In genomic region chr11:10808553-10809372, GRCh38 we compare ENCODE assay signal across 1 cellular context.
A peak's percentile ranks its signal among the peaks of the same experiment; 100 is the strongest.
TF ChIP-seq lines count a peak whose summit lies in the region.

Gene EIF4G2 (minus strand): TSS chr11:10808926.

TF ChIP-seq in HepG2, 621 proteins besides CTCF, POLR2A, EP300 and RAD21 (continued from another document and continues in another):
- TF ChIP-seq ATF6 (CRISPR knock-in tag; conservative IDR thresholded peaks at IDR 0.05) = peak; percentile 31; the same call in 1 of the 2 replicates
- peak; percentile 60; the same call in 1 of the 2 replicates for TF ChIP-seq NCOA2 (CRISPR knock-in tag; IDR thresholded peaks at IDR 0.05)
- TF ChIP-seq, protein P1, sequence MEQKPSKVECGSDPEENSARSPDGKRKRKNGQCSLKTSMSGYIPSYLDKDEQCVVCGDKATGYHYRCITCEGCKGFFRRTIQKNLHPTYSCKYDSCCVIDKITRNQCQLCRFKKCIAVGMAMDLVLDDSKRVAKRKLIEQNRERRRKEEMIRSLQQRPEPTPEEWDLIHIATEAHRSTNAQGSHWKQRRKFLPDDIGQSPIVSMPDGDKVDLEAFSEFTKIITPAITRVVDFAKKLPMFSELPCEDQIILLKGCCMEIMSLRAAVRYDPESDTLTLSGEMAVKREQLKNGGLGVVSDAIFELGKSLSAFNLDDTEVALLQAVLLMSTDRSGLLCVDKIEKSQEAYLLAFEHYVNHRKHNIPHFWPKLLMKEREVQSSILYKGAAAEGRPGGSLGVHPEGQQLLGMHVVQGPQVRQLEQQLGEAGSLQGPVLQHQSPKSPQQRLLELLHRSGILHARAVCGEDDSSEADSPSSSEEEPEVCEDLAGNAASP (CRISPR knock-in tag; IDR thresholded peaks at IDR 0.05; ENCODE audit: borderline replicate concordance) = peak; percentile 55; the same call in 1 of the 2 replicates
- peak; percentile 29; the same call in 1 of the 2 replicates for TF ChIP-seq ZNF292 (CRISPR knock-in tag; IDR thresholded peaks at IDR 0.05; ENCODE audit: borderline replicate concordance, low read depth)
- TF ChIP-seq RARG (CRISPR knock-in tag; IDR thresholded peaks at IDR 0.05; ENCODE audit: low read depth) = 0 out of 2 replicates have a peak, but pooled peaks have one; percentile 39
- peak; percentile 30; the same call in 1 of the 2 replicates for TF ChIP-seq ONECUT2 (CRISPR knock-in tag; IDR thresholded peaks at IDR 0.05)
- TF ChIP-seq MBD4 (IDR thresholded peaks at IDR 0.05; ENCODE audit: borderline replicate concordance, low read length) = no peak
- TF ChIP-seq YY1 (IDR thresholded peaks at IDR 0.05; ENCODE audit: insufficient read depth, insufficient replicate concordance, low read depth, low read length) = peak; percentile 99
- peak; percentile 65 for TF ChIP-seq GATAD2A (CRISPR knock-in tag; IDR thresholded peaks at IDR 0.05)
- TF ChIP-seq HOXA7 (CRISPR knock-in tag; IDR thresholded peaks at IDR 0.05) = no peak
- TF ChIP-seq POLR2AphosphoS2 (IDR thresholded peaks at IDR 0.05; ENCODE audit: low read depth, low read length) = peak; percentile 96
- TF ChIP-seq ZNF468 (CRISPR knock-in tag; IDR thresholded peaks at IDR 0.05) = no peak
- TF ChIP-seq ZNF143 (CRISPR knock-in tag; IDR thresholded peaks at IDR 0.05) = no peak; the same call in 1 of the 2 replicates
- TF ChIP-seq LCORL (IDR thresholded peaks at IDR 0.05) = no peak
- peak; percentile 65; the same call in 1 of the 2 replicates for TF ChIP-seq LCORL (CRISPR knock-in tag; IDR thresholded peaks at IDR 0.05)
- TF ChIP-seq PAXIP1 (CRISPR knock-in tag; conservative IDR thresholded peaks at IDR 0.05) = peak; percentile 39
- TF ChIP-seq, protein P2, sequence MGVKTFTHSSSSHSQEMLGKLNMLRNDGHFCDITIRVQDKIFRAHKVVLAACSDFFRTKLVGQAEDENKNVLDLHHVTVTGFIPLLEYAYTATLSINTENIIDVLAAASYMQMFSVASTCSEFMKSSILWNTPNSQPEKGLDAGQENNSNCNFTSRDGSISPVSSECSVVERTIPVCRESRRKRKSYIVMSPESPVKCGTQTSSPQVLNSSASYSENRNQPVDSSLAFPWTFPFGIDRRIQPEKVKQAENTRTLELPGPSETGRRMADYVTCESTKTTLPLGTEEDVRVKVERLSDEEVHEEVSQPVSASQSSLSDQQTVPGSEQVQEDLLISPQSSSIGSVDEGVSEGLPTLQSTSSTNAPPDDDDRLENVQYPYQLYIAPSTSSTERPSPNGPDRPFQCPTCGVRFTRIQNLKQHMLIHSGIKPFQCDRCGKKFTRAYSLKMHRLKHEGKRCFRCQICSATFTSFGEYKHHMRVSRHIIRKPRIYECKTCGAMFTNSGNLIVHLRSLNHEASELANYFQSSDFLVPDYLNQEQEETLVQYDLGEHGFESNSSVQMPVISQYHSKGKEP (CRISPR knock-in tag; IDR thresholded peaks at IDR 0.05) = peak; percentile 17; the same call in 1 of the 2 replicates
- TF ChIP-seq XBP1 (CRISPR knock-in tag; IDR thresholded peaks at IDR 0.05) = no peak
- peak; percentile 60; the same call in 1 of the 2 replicates for TF ChIP-seq ZSCAN25 (CRISPR knock-in tag; IDR thresholded peaks at IDR 0.05)
- peak; percentile 85; the same call in 1 of the 2 replicates for TF ChIP-seq IKZF5 (CRISPR knock-in tag; IDR thresholded peaks at IDR 0.05)
- no peak for TF ChIP-seq ZNF644 (CRISPR knock-in tag; IDR thresholded peaks at IDR 0.05; ENCODE audit: low read depth)
- TF ChIP-seq MIER3 (CRISPR knock-in tag; IDR thresholded peaks at IDR 0.05; ENCODE audit: borderline replicate concordance) = no peak; the same call in 1 of the 2 replicates
- peak; percentile 81; the same call in 2 of the 3 replicates for TF ChIP-seq MXI1 (IDR thresholded peaks at IDR 0.05; ENCODE audit: borderline replicate concordance, low read depth, low read length)
- peak; percentile 89; the same call in 1 of the 2 replicates for TF ChIP-seq ZSCAN9 (CRISPR knock-in tag; IDR thresholded peaks at IDR 0.05; ENCODE audit: borderline replicate concordance)
- TF ChIP-seq ZNF570 (CRISPR knock-in tag; IDR thresholded peaks at IDR 0.05; ENCODE audit: borderline replicate concordance) = peak; percentile 85; the same call in 1 of the 2 replicates
- peak; percentile 29; the same call in 1 of the 2 replicates for TF ChIP-seq ARID2 (CRISPR knock-in tag; IDR thresholded peaks at IDR 0.05; ENCODE audit: borderline replicate concordance)
- TF ChIP-seq, protein P3, sequence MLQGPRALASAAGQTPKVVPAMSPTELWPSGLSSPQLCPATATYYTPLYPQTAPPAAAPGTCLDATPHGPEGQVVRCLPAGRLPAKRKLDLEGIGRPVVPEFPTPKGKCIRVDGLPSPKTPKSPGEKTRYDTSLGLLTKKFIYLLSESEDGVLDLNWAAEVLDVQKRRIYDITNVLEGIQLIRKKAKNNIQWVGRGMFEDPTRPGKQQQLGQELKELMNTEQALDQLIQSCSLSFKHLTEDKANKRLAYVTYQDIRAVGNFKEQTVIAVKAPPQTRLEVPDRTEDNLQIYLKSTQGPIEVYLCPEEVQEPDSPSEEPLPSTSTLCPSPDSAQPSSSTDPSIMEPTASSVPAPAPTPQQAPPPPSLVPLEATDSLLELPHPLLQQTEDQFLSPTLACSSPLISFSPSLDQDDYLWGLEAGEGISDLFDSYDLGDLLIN (CRISPR knock-in tag; IDR thresholded peaks at IDR 0.05; ENCODE audit: borderline replicate concordance) = no peak; the same call in 1 of the 2 replicates
- peak; percentile 100 for TF ChIP-seq POLR2G (IDR thresholded peaks at IDR 0.05; ENCODE audit: low read depth, low read length)
- TF ChIP-seq ZXDC (CRISPR knock-in tag; IDR thresholded peaks at IDR 0.05) = 0 out of 2 replicates have a peak, but pooled peaks have one; percentile 17
- TF ChIP-seq, protein P4, sequence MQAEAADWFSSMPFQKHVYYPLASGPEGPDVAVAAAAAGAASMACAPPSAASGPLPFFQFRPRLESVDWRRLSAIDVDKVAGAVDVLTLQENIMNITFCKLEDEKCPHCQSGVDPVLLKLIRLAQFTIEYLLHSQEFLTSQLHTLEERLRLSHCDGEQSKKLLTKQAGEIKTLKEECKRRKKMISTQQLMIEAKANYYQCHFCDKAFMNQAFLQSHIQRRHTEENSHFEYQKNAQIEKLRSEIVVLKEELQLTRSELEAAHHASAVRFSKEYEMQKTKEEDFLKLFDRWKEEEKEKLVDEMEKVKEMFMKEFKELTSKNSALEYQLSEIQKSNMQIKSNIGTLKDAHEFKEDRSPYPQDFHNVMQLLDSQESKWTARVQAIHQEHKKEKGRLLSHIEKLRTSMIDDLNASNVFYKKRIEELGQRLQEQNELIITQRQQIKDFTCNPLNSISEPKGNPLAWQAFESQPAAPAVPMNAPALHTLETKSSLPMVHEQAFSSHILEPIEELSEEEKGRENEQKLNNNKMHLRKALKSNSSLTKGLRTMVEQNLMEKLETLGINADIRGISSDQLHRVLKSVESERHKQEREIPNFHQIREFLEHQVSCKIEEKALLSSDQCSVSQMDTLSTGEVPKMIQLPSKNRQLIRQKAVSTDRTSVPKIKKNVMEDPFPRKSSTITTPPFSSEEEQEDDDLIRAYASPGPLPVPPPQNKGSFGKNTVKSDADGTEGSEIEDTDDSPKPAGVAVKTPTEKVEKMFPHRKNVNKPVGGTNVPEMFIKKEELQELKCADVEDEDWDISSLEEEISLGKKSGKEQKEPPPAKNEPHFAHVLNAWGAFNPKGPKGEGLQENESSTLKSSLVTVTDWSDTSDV (CRISPR knock-in tag; IDR thresholded peaks at IDR 0.05) = no peak
- no peak; the same call in 1 of the 2 replicates for TF ChIP-seq ZNF598 (CRISPR knock-in tag; IDR thresholded peaks at IDR 0.05; ENCODE audit: borderline replicate concordance)
- TF ChIP-seq KDM5B (CRISPR knock-in tag; IDR thresholded peaks at IDR 0.05; ENCODE audit: borderline replicate concordance) = no peak; the same call in 1 of the 2 replicates
- TF ChIP-seq ZNF589 (CRISPR knock-in tag; conservative IDR thresholded peaks at IDR 0.05) = 0 out of 2 replicates have a peak, but pooled peaks have one; percentile 34
- TF ChIP-seq ZNF614 (CRISPR knock-in tag; IDR thresholded peaks at IDR 0.05; ENCODE audit: borderline replicate concordance) = peak; percentile 21; the same call in 1 of the 2 replicates
- TF ChIP-seq TCF7L2 (IDR thresholded peaks at IDR 0.05; ENCODE audit: low read depth, low read length) = no peak
- peak; percentile 100 for TF ChIP-seq NAIF1 (CRISPR knock-in tag; IDR thresholded peaks at IDR 0.05; ENCODE audit: borderline replicate concordance)
- peak; percentile 42; the same call in 1 of the 2 replicates for TF ChIP-seq KLF15 (CRISPR knock-in tag; IDR thresholded peaks at IDR 0.05; ENCODE audit: borderline replicate concordance)
- TF ChIP-seq SALL2 (CRISPR knock-in tag; IDR thresholded peaks at IDR 0.05) = peak; percentile 62
- peak; percentile 75; the same call in 1 of the 2 replicates for TF ChIP-seq ZSCAN29 (CRISPR knock-in tag; conservative IDR thresholded peaks at IDR 0.05)
- TF ChIP-seq SMYD3 (CRISPR knock-in tag; IDR thresholded peaks at IDR 0.05) = 0 out of 2 replicates have a peak, but pooled peaks have one; percentile 18
- peak; percentile 52; the same call in 1 of the 2 replicates for TF ChIP-seq IRF9 (CRISPR knock-in tag; IDR thresholded peaks at IDR 0.05; ENCODE audit: borderline replicate concordance)
